ENCODE assay signal across 2 cellular contexts in the genomic region with DNA sequence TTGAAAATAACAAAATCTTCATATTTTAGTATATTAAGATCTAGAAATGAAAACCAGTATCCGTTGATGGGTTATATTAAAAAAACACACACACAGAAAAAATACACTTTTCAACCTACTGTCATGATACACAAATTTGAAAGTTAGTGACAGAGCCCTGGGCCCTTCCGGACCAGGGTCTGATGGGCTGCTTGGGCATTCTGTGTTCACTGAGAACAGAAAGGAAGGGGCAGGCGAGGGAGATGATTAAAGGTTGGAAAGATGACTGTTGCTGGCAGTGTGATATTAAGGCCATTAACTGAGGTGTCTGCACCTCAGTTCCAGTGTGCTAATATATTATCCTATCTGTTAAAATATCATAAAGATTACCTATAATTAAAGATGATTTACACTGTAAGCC.
TF ChIP-seq lines count a peak whose summit lies in the region.

No MANE protein-coding gene starts in this region.

TF ChIP-seq in WTC11, 78 proteins besides CTCF, POLR2A, EP300 and RAD21:
- TF ChIP-seq NFE2L1 (CRISPR knock-in tag; IDR thresholded peaks at IDR 0.05) (no peak), HMGA2 (CRISPR knock-in tag; IDR thresholded peaks at IDR 0.05) (no peak), ZNF416 (CRISPR knock-in tag; IDR thresholded peaks at IDR 0.05) (no peak), CREB1 (CRISPR knock-in tag; IDR thresholded peaks at IDR 0.05) (no peak), JUN (CRISPR knock-in tag; IDR thresholded peaks at IDR 0.05) (no peak), SP1 (CRISPR knock-in tag; conservative IDR thresholded peaks at IDR 0.05) (no peak)
- TF ChIP-seq, protein P1, sequence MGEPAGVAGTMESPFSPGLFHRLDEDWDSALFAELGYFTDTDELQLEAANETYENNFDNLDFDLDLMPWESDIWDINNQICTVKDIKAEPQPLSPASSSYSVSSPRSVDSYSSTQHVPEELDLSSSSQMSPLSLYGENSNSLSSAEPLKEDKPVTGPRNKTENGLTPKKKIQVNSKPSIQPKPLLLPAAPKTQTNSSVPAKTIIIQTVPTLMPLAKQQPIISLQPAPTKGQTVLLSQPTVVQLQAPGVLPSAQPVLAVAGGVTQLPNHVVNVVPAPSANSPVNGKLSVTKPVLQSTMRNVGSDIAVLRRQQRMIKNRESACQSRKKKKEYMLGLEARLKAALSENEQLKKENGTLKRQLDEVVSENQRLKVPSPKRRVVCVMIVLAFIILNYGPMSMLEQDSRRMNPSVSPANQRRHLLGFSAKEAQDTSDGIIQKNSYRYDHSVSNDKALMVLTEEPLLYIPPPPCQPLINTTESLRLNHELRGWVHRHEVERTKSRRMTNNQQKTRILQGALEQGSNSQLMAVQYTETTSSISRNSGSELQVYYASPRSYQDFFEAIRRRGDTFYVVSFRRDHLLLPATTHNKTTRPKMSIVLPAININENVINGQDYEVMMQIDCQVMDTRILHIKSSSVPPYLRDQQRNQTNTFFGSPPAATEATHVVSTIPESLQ (CRISPR knock-in tag; IDR thresholded peaks at IDR 0.05), result no peak
- TF ChIP-seq, protein P2, sequence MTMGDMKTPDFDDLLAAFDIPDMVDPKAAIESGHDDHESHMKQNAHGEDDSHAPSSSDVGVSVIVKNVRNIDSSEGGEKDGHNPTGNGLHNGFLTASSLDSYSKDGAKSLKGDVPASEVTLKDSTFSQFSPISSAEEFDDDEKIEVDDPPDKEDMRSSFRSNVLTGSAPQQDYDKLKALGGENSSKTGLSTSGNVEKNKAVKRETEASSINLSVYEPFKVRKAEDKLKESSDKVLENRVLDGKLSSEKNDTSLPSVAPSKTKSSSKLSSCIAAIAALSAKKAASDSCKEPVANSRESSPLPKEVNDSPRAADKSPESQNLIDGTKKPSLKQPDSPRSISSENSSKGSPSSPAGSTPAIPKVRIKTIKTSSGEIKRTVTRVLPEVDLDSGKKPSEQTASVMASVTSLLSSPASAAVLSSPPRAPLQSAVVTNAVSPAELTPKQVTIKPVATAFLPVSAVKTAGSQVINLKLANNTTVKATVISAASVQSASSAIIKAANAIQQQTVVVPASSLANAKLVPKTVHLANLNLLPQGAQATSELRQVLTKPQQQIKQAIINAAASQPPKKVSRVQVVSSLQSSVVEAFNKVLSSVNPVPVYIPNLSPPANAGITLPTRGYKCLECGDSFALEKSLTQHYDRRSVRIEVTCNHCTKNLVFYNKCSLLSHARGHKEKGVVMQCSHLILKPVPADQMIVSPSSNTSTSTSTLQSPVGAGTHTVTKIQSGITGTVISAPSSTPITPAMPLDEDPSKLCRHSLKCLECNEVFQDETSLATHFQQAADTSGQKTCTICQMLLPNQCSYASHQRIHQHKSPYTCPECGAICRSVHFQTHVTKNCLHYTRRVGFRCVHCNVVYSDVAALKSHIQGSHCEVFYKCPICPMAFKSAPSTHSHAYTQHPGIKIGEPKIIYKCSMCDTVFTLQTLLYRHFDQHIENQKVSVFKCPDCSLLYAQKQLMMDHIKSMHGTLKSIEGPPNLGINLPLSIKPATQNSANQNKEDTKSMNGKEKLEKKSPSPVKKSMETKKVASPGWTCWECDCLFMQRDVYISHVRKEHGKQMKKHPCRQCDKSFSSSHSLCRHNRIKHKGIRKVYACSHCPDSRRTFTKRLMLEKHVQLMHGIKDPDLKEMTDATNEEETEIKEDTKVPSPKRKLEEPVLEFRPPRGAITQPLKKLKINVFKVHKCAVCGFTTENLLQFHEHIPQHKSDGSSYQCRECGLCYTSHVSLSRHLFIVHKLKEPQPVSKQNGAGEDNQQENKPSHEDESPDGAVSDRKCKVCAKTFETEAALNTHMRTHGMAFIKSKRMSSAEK (CRISPR knock-in tag; IDR thresholded peaks at IDR 0.05; ENCODE audit: borderline replicate concordance), result no peak
- TF ChIP-seq, protein P3, sequence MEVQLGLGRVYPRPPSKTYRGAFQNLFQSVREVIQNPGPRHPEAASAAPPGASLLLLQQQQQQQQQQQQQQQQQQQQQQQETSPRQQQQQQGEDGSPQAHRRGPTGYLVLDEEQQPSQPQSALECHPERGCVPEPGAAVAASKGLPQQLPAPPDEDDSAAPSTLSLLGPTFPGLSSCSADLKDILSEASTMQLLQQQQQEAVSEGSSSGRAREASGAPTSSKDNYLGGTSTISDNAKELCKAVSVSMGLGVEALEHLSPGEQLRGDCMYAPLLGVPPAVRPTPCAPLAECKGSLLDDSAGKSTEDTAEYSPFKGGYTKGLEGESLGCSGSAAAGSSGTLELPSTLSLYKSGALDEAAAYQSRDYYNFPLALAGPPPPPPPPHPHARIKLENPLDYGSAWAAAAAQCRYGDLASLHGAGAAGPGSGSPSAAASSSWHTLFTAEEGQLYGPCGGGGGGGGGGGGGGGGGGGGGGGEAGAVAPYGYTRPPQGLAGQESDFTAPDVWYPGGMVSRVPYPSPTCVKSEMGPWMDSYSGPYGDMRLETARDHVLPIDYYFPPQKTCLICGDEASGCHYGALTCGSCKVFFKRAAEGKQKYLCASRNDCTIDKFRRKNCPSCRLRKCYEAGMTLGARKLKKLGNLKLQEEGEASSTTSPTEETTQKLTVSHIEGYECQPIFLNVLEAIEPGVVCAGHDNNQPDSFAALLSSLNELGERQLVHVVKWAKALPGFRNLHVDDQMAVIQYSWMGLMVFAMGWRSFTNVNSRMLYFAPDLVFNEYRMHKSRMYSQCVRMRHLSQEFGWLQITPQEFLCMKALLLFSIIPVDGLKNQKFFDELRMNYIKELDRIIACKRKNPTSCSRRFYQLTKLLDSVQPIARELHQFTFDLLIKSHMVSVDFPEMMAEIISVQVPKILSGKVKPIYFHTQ (CRISPR knock-in tag; IDR thresholded peaks at IDR 0.05), result no peak
- TF ChIP-seq, protein P4, sequence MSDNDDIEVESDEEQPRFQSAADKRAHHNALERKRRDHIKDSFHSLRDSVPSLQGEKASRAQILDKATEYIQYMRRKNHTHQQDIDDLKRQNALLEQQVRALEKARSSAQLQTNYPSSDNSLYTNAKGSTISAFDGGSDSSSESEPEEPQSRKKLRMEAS (CRISPR knock-in tag; IDR thresholded peaks at IDR 0.05), result no peak
- TF ChIP-seq, protein P5, sequence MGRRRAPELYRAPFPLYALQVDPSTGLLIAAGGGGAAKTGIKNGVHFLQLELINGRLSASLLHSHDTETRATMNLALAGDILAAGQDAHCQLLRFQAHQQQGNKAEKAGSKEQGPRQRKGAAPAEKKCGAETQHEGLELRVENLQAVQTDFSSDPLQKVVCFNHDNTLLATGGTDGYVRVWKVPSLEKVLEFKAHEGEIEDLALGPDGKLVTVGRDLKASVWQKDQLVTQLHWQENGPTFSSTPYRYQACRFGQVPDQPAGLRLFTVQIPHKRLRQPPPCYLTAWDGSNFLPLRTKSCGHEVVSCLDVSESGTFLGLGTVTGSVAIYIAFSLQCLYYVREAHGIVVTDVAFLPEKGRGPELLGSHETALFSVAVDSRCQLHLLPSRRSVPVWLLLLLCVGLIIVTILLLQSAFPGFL (CRISPR knock-in tag; IDR thresholded peaks at IDR 0.05; ENCODE audit: borderline replicate concordance), result no peak

TF ChIP-seq in H1, 55 proteins besides CTCF, POLR2A, EP300 and RAD21:
- no peak for TF ChIP-seq NRF1 (IDR thresholded peaks at IDR 0.05; ENCODE audit: low read depth, low read length)
- no peak for TF ChIP-seq RFX5 (IDR thresholded peaks at IDR 0.05; ENCODE audit: borderline replicate concordance, low read depth, low read length)
- no peak for TF ChIP-seq PHF8 (conservative IDR thresholded peaks at IDR 0.05; ENCODE audit: low read depth, low read length)
- TF ChIP-seq BCL11A (IDR thresholded peaks at IDR 0.05; ENCODE audit: low read depth in 2 of 2, low read length in 2 of 2), result no peak
